Comparison of ENCODE assay signal across 10 cellular contexts in genomic region chr14:80491131-80491530, GRCh38.
DNase-seq lines count a peak whose midpoint lies in the region; ATAC-seq and TF ChIP-seq lines count a peak whose summit lies in the region.
"Had no signal": no experiment of that assay in that cellular context is flagged by ENCODE, and none has a peak within 500 bp of the region (broad histone marks: within the 10 kb centered on the region; RNA-seq: fewer than 3 reads in every experiment).

No MANE protein-coding gene starts in this region.

- no peaks in the 10 kb centered on the region for H3K79me2 ChIP-seq in OCI-LY7 (ENCODE audit: insufficient read depth, low read depth, low read length)

- H3K4me3 ChIP-seq in OCI-LY7 (ENCODE audit: low read depth, low read length, poor library complexity, severe bottlenecking), result no peak overlapping the region
- H3K4me3 ChIP-seq: adrenal gland had no signal

- no peaks in the 10 kb centered on the region for H4K20me1 ChIP-seq in OCI-LY7 (ENCODE audit: insufficient read depth, low read length)

- TF ChIP-seq CTCF in OCI-LY7 (conservative IDR thresholded peaks at IDR 0.05; ENCODE audit: low read length), result no peak

- peak; percentile 16 for DNase-seq in OCI-LY7 (ENCODE audit: low spot score)
- DNase-seq in left colon, result peak; percentile 52 to 60
- no peak for DNase-seq in activated gamma-delta T cell (lab: John Stamatoyannopoulos, UW)
- no peak for DNase-seq in cerebellum (ENCODE audit: low spot score)
- no peak for DNase-seq in HCEC 1CT

- H2AFZ ChIP-seq in OCI-LY7 (ENCODE audit: low read length), result no peak overlapping the region

- CTCF ChIA-PET in OCI-LY7 (lab: Charles Lee; ENCODE audit: unreplicated experiment), result no interaction called here

- H3K9me3 ChIP-seq in OCI-LY7 (ENCODE audit: low read length), result no peaks in the 10 kb centered on the region
- H3K9me3 ChIP-seq: adrenal gland had no signal

- intact Hi-C loops in OCI-LY7 (cut with micrococcal nuclease; ENCODE audit: unreplicated experiment), result no loop called here
- intact Hi-C loops in left colon (cut with DNase I, micrococcal nuclease), result no loop called here

- POLR2A ChIA-PET in OCI-LY7 (lab: Charles Lee), result interaction anchor here (1.2 kb wide), 1 partner anchor 9 kb away, joined by 3 read pairs; no protein-coding TSS in a partner anchor

- no peaks in the 10 kb centered on the region for H3K4me1 ChIP-seq in OCI-LY7 (ENCODE audit: insufficient read depth, low read length, poor library complexity, severe bottlenecking)

- ATAC-seq in GM18517 (IDR thresholded peaks at IDR 0.05; ENCODE audit: unreplicated experiment) (peak; percentile 67), HG02642 (IDR thresholded peaks at IDR 0.05; ENCODE audit: poor library complexity, unreplicated experiment) (peak; percentile 93), left colon (peak; percentile 99), HG03521 (IDR thresholded peaks at IDR 0.05; ENCODE audit: unreplicated experiment) (no peak)

- no peaks in the 10 kb centered on the region for H3K36me3 ChIP-seq in OCI-LY7 (ENCODE audit: insufficient read depth, low read length)
- H3K36me3 ChIP-seq: adrenal gland had no signal

- no peak overlapping the region for H3K27ac ChIP-seq in OCI-LY7 (ENCODE audit: low read depth, low read length, poor library complexity, severe bottlenecking)
- H3K27ac ChIP-seq: adrenal gland, HL-60 had no signal

- no peaks in the 10 kb centered on the region for H3K9me2 ChIP-seq in OCI-LY7 (ENCODE audit: insufficient read depth, low read length)

- H3K4me2 ChIP-seq in OCI-LY7 (ENCODE audit: low read length), result no peak overlapping the region

- BruUV-seq in OCI-LY7 (replicated peaks; lab: Mats Ljungman, UMichigan), result no TSS peak

Comparison
In these comparisons a context has a peak if more than half of its experiments do, and no peak if none do; other contexts are left out.
1. DNase-seq: peak in OCI-LY7 (single experiment) and left colon (2 of 2); none in activated gamma-delta T cell (single experiment), cerebellum (single experiment) and HCEC 1CT (single experiment).